In the genomic region with DNA sequence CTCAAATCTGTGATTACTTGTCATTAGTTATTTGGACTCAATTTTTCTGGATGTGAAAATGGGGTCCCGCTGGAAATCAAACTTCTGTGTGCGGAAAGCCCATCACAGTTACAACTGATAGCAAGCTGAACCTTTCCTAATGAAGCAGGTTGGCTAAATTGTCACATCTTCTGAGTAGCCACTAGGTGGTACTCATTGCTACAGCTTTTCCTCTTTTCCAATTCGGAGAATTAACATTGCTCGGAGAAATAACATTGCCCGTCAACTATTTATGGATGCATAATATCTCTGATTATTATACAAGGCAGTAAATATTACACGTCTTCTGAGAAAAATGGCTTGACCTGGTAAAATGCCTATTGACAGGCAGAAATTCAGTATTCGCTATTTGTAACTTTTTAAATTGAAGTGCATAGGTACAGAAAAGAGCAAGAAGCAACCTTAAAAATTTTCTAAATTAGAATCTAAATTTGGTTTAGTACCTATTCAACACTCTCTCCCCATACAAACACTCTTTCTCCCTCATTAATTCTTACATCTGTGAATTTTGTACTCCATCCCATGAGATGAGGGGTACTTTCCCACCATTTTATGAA, we compare ENCODE assay signal across 1 cellular context.
TF ChIP-seq lines count a peak whose summit lies in the region.

No MANE protein-coding gene starts in this region.

TF ChIP-seq in endothelial cell of umbilical vein, 7 proteins besides CTCF, POLR2A, EP300 and RAD21:
- TF ChIP-seq JUN (IDR thresholded peaks at IDR 0.05; ENCODE audit: borderline replicate concordance, insufficient read depth, insufficient read length, low read depth) (no peak), EZH2 (IDR thresholded peaks at IDR 0.05; ENCODE audit: borderline replicate concordance, low read depth, low read length, severe bottlenecking) (no peak), FOS (IDR thresholded peaks at IDR 0.05; ENCODE audit: borderline replicate concordance, insufficient read depth, low read length) (no peak), POLR2AphosphoS5 (IDR thresholded peaks at IDR 0.05; ENCODE audit: insufficient read depth, low read depth, low read length) (no peak), MYC (IDR thresholded peaks at IDR 0.05; ENCODE audit: low read depth, low read length) (no peak), GATA2 (IDR thresholded peaks at IDR 0.05; ENCODE audit: insufficient read depth, insufficient read length, low read depth, low read length) (no peak)
- TF ChIP-seq, protein P1, sequence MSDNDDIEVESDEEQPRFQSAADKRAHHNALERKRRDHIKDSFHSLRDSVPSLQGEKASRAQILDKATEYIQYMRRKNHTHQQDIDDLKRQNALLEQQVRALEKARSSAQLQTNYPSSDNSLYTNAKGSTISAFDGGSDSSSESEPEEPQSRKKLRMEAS (IDR thresholded peaks at IDR 0.05; ENCODE audit: insufficient read depth, insufficient read length): no peak
